Comparison of ENCODE assay signal across 23 cellular contexts in genomic region chr6:143264291-143264834, GRCh38.
DNase-seq lines count a peak whose midpoint lies in the region; ATAC-seq, FAIRE-seq and TF ChIP-seq lines count a peak whose summit lies in the region.
"Had no signal": no experiment of that assay in that cellular context is flagged by ENCODE, and none has a peak within 500 bp of the region (broad histone marks: within the 10 kb centered on the region; RNA-seq: fewer than 3 reads in every experiment).

No MANE protein-coding gene starts in this region.

- no peaks in the 10 kb centered on the region for H4K20me1 ChIP-seq in HepG2 (ENCODE audit: insufficient read depth, low read length)

- POLR2A ChIA-PET in HepG2 (lab: Yijun Ruan, JAX): no interaction called here

- no peaks in the 10 kb centered on the region for H3K36me3 ChIP-seq in HepG2 (replicated peaks in 1 of 2; ENCODE audit: control insufficient read depth in 1 of 2, insufficient read depth in 2 of 2, low read length in 2 of 2)
- no peaks in the 10 kb centered on the region for H3K36me3 ChIP-seq in right lobe of liver
- H3K36me3 ChIP-seq in bronchial epithelial cell (ENCODE audit: control insufficient read depth, insufficient read depth, low read length): no peaks in the 10 kb centered on the region
- H3K36me3 ChIP-seq: lower lobe of right lung, right atrium auricular region had no signal

- no peak for TF ChIP-seq RAD21 in HepG2 (CRISPR knock-in tag; IDR thresholded peaks at IDR 0.05)

- no peak for ATAC-seq in HepG2
- no peak for ATAC-seq in right lobe of liver
- ATAC-seq: activated naive CD8-positive, alpha-beta T cell treated with anti-CD3 and anti-CD28 coated beads, Interleukin-2, amount 50 U/mL, for 24 hours; lower lobe of right lung; mucosa of descending colon; stimulated activated naive B cell treated with anti-CD40 and anti-IgM and Interleukin-4, amounts not matched to agents 10 μg/mL and 1 μg/mL and 100 μg/mL, for 72 hours had no signal

- no peak overlapping the region for H3K4me3 ChIP-seq in HepG2 (replicated peaks in 1 of 3; ENCODE audit: insufficient read depth in 1 of 3, low read depth in 2 of 3, low read length in 3 of 3)
- no peak overlapping the region for H3K4me3 ChIP-seq in right lobe of liver
- no peak overlapping the region for H3K4me3 ChIP-seq in bronchial epithelial cell (ENCODE audit: low read depth, low read length)
- H3K4me3 ChIP-seq: lower lobe of right lung, mucosa of descending colon, right atrium auricular region had no signal

- no peak for TF ChIP-seq EP300 in HepG2 (IDR thresholded peaks at IDR 0.05; ENCODE audit: low read depth in 2 of 2, low read length in 2 of 2)
- no peak for TF ChIP-seq EP300 in HepG2 (CRISPR knock-in tag; IDR thresholded peaks at IDR 0.05; ENCODE audit: borderline replicate concordance)

- H3K9me3 ChIP-seq in HepG2 (ENCODE audit: low read length) (no peaks in the 10 kb centered on the region), right lobe of liver (no peaks in the 10 kb centered on the region)
- H3K9me3 ChIP-seq: mucosa of descending colon, right atrium auricular region had no signal

- TF ChIP-seq CTCF in HepG2 (CRISPR knock-in tag; IDR thresholded peaks at IDR 0.05) (no peak), right lobe of liver (IDR thresholded peaks at IDR 0.05) (no peak), bronchial epithelial cell (IDR thresholded peaks at IDR 0.05; ENCODE audit: insufficient read depth, low read length, severe bottlenecking) (no peak)

- no peaks in the 10 kb centered on the region for H3K27me3 ChIP-seq in HepG2 (ENCODE audit: control insufficient read depth in 1 of 2, insufficient read depth in 2 of 2, low read length in 2 of 2)
- no peaks in the 10 kb centered on the region for H3K27me3 ChIP-seq in right lobe of liver
- no peaks in the 10 kb centered on the region for H3K27me3 ChIP-seq in bronchial epithelial cell (ENCODE audit: control insufficient read depth, insufficient read depth, low read length)
- H3K27me3 ChIP-seq: right atrium auricular region had no signal

- CTCF ChIA-PET in HepG2 (lab: Yijun Ruan, JAX; ENCODE audit: low intra/inter-chr PET ratio, low total read pairs): no interaction called here

- no peak for FAIRE-seq in HepG2 (lab: Jason Lieb, UNC)
- peak; percentile 60 for FAIRE-seq in bronchial epithelial cell (lab: Jason Lieb, UNC)
- FAIRE-seq: urothelium cell line had no signal

- H3K4me1 ChIP-seq in HepG2 (ENCODE audit: insufficient read depth, low read length): no peaks in the 10 kb centered on the region
- peaks cover 0 to 8% (median 0%) of the 10 kb centered on the region in 4 donors for H3K4me1 ChIP-seq in right lobe of liver
- H3K4me1 ChIP-seq: lower lobe of right lung, parathyroid adenoma, right atrium auricular region had no signal

- BruUV-seq in HepG2 (replicated peaks; lab: Mats Ljungman, UMichigan): no TSS peak

- no peak overlapping the region for H3K9ac ChIP-seq in HepG2 (ENCODE audit: insufficient read depth, low read depth, low read length)
- H3K9ac ChIP-seq: parathyroid adenoma had no signal

- no peak for TF ChIP-seq POLR2A in HepG2 (IDR thresholded peaks at IDR 0.05; ENCODE audit: insufficient read depth in 1 of 2, low read depth in 2 of 2, low read length in 2 of 2)
- no peak for TF ChIP-seq POLR2A in right lobe of liver (IDR thresholded peaks at IDR 0.05)

- H2AFZ ChIP-seq in HepG2 (ENCODE audit: low read length): no peak overlapping the region
- H2AFZ ChIP-seq: parathyroid adenoma had no signal

- no peak overlapping the region for H3K27ac ChIP-seq in HepG2 (ENCODE audit: extremely low read length, insufficient read depth, low read length)
- H3K27ac ChIP-seq in right lobe of liver: no peak overlapping the region
- H3K27ac ChIP-seq: lower lobe of right lung, parathyroid adenoma, right atrium auricular region had no signal

- DNase-seq in HepG2 (ENCODE audit: low spot score) (no peak), right lobe of liver (no peak), NCI-H2227 (lab: John Stamatoyannopoulos, UW; ENCODE audit: unreplicated experiment) (peak; percentile 65), bronchial epithelial cell (ENCODE audit: low read depth) (no peak), KBM-7 (no peak), activated gamma-delta T cell (lab: John Stamatoyannopoulos, UW) (no peak)
- no peak for DNase-seq in activated CD4-positive, alpha-beta T cell treated with anti-CD3 and anti-CD28 coated beads for 48 hours
- DNase-seq: activated CD4-positive, alpha-beta T cell treated with anti-CD3 and anti-CD28 coated beads for 1 hour; activated gamma-delta T cell treated with Interleukin-2 at 50 U/mL for 16 hours; activated naive CD8-positive, alpha-beta T cell treated with anti-CD3 and anti-CD28 coated beads, Interleukin-2, amount 50 U/mL, for 24 hours; C1 segment of cervical spinal cord; Calu3; H7; lower lobe of right lung; mucosa of descending colon; NCI-H187 treated with DMSO at 0.1 percent for 48 hours; NK-92 treated with Interleukin-12 subunit alpha and Interleukin-12 subunit beta, amount 100 ng/mL, for 24 hours; stimulated activated CD4-positive, alpha-beta T cell treated with anti-CD3 and anti-CD28 coated beads, Interleukin-12 subunit alpha, Interleukin-12 subunit beta, amount 100 ng/mL, for 4 hours; stimulated activated CD4-positive, alpha-beta T cell treated with anti-CD3 and anti-CD28 coated beads, Interleukin-4, amount 100 ng/mL, for 24 hours; stimulated activated naive B cell treated with anti-CD40 and anti-IgM and Interleukin-4, amounts not matched to agents 10 μg/mL and 1 μg/mL and 100 μg/mL, for 72 hours had no signal

- intact Hi-C loops in HepG2 (cut with micrococcal nuclease; ENCODE audit: unreplicated experiment) (no loop called here), right lobe of liver (cut with DNase I) (no loop called here)

- no peak overlapping the region for H3K4me2 ChIP-seq in HepG2 (ENCODE audit: low read depth, low read length)

- no peaks in the 10 kb centered on the region for H3K79me2 ChIP-seq in HepG2 (ENCODE audit: insufficient read depth, low read length)
- H3K79me2 ChIP-seq: parathyroid adenoma had no signal

- in situ Hi-C loops in HepG2 (cut with HindIII; ENCODE audit: extremely low pct_ligation_motif_present, low pct_unique_long_range_greater_than_20kb): no loop called here
- in situ Hi-C loops in KBM-7 (cut with MboI; ENCODE audit: low pct_unique_long_range_greater_than_20kb, low sequenced_read_pairs): no loop called here

- WGBS in HepG2 (ENCODE audit: low lambda C conversion rate): 98% methylated on average over 5 of the region's 5 CpGs
- 88% methylated on average over 4 of the region's 5 CpGs for WGBS in right lobe of liver (ENCODE audit: insufficient coverage, low coverage, low lambda C conversion rate, missing lambda C conversion rate)

TF ChIP-seq in HepG2, 621 proteins besides CTCF, POLR2A, EP300 and RAD21:
- TF ChIP-seq ZNF776 (CRISPR knock-in tag; IDR thresholded peaks at IDR 0.05) (no peak), LCORL (IDR thresholded peaks at IDR 0.05) (peak; percentile 95), LCORL (CRISPR knock-in tag; IDR thresholded peaks at IDR 0.05) (no peak)
